6 cellular contexts compared by ENCODE assay signal in the genomic region with DNA sequence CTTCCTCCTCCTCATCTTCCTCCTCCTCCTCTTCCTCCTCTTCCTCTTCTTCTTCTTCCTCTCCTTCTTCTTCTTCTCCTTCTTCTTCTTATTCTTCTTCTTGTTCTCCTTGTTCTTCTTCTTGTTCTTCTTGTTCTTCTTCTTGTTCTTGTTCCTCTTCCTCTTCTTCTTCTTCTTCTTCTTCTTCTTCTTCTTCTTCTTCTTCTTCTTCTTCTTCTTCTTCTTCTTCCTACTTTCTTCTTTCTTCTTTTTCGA. TPM values are rescaled to one million over a fixed set of nuclear protein-coding genes. Genes with fewer than 3 reads are reported as not detected.
"Had no signal": no experiment of that assay in that cellular context is flagged by ENCODE, and none has a peak within 500 bp of the region (broad histone marks: within the 10 kb centered on the region; RNA-seq: fewer than 3 reads in every experiment).

No MANE protein-coding gene starts in this region.

RNA-seq across cellular contexts. Expression of gene GCK, which starts 14.6 kb away (rescaled TPM):
- total RNA-seq: HepG2, HT-29, HT1080 had no signal
- polyA plus RNA-seq: HepG2 had no signal

RNA-seq across cellular contexts. Expression of gene MYL7, which starts 33.5 kb away (rescaled TPM):
- total RNA-seq: HT-29, HT1080, IMR-90, K562 had no signal
- polyA plus RNA-seq: HepG2, IgD-negative memory B cell, K562 had no signal
